11 cellular contexts compared by ENCODE assay signal in the genomic region with DNA sequence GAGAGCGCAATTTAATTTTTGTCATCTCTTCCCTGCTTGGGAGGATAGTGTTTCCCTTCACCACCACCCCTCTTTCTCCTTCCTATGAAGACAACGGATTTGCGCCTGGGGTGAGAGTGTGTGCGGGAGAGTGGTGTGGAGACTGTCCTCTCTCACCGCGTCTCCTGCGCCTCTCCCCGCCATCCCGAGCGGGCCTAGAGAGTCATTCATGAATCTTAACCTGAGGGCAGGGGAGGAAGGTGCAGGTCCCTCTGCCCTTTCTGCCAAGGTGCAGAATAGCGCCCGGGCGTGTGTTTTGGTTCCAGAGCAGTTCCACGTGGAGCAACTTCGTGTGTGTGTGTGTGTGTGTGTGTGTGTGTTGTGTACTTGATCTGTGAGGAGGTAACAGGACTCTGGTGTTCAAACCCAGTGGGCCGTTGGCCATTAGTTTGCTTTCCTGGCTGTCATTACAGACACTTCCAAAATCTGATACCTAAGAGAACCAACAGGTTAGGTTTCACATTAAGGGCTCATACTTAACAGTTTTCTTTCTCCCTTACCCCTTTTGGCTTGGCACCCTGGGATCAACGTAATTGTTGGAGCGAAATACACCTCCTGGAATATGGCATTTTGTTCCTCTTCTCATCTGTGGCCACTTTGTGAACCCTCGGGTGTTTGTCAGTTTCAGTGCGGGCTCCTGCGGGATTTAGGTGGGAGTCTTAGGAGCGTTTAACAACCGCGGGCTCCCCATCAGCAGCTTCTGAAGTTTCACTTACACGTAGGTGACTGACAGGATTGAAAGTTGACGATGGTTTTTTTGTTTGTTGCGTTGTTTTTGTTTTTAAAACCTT. TPM values are rescaled to one million over a fixed set of nuclear protein-coding genes. Genes with fewer than 3 reads are reported as not detected.
DNase-seq lines count a peak whose midpoint lies in the region; ATAC-seq and TF ChIP-seq lines count a peak whose summit lies in the region.
"Had no signal": no experiment of that assay in that cellular context is flagged by ENCODE, and none has a peak within 500 bp of the region (broad histone marks: within the 10 kb centered on the region; RNA-seq: fewer than 3 reads in every experiment).

No MANE protein-coding gene starts in this region.

- H3K9me3 Mint-ChIP-seq in CD4-positive, alpha-beta memory T cell, result peaks cover 0 to 4% (median 0%) of the 10 kb centered on the region in 8 donors
- H3K9me3 Mint-ChIP-seq in CD8-positive, alpha-beta memory T cell, result no peaks in the 10 kb centered on the region
- H3K9me3 Mint-ChIP-seq: activated naive CD4-positive, alpha-beta T cell treated with anti-CD3 and anti-CD28 coated beads for 36 hours; CD4-positive, alpha-beta T cell had no signal

- no peaks in the 10 kb centered on the region for H3K36me3 ChIP-seq in mesendoderm (ENCODE audit: control insufficient read depth, insufficient read depth, low read length)
- H3K36me3 ChIP-seq in CD4-positive, alpha-beta memory T cell (ENCODE audit: insufficient read depth, low read length), result no peaks in the 10 kb centered on the region
- no peaks in the 10 kb centered on the region for H3K36me3 ChIP-seq in CD8-positive, alpha-beta memory T cell (ENCODE audit: insufficient read depth, low read length)

- no peaks in the 10 kb centered on the region for H3K79me1 ChIP-seq in mesendoderm (ENCODE audit: low read length)

- no peak overlapping the region for H3K4ac ChIP-seq in mesendoderm (ENCODE audit: low read depth, low read length)

- no peaks in the 10 kb centered on the region for H3K4me1 ChIP-seq in mesendoderm (ENCODE audit: control insufficient read depth, low read depth, low read length)
- H3K4me1 ChIP-seq in CD4-positive, alpha-beta memory T cell (ENCODE audit: insufficient read depth, low read length), result no peaks in the 10 kb centered on the region
- H3K4me1 ChIP-seq in CD8-positive, alpha-beta memory T cell (ENCODE audit: insufficient read depth, low read length), result no peaks in the 10 kb centered on the region

- WGBS in mesendoderm (ENCODE audit: extremely low coverage, insufficient coverage, low lambda C conversion rate), result no CpG with 5 or more reads among the region's 27 CpGs

- peak; percentile 39 for DNase-seq in Right ventricle myocardium inferior (ENCODE audit: missing footprints)
- DNase-seq in cardiac septum (ENCODE audit: low spot score), result no peak
- DNase-seq in choroid plexus epithelial cell (ENCODE audit: low read depth), result no peak
- peak; percentile 41 for DNase-seq in mesendoderm
- DNase-seq in superior temporal gyrus (ENCODE audit: extremely low spot score), result no peak
- no peak for DNase-seq in cerebellar nuclear complex (lab: John Stamatoyannopoulos, UW)
- DNase-seq in CD4-positive, alpha-beta memory T cell, result no peak
- no peak for DNase-seq in CD8-positive, alpha-beta memory T cell
- DNase-seq: activated naive CD4-positive, alpha-beta T cell treated with anti-CD3 and anti-CD28 coated beads for 36 hours; CD4-positive, alpha-beta T cell; NCI-H524 treated with DMSO at 0.1 percent for 48 hours had no signal

- H3K4me3 ChIP-seq in choroid plexus epithelial cell (ENCODE audit: low read depth, low read length) (peak overlapping the region; percentile 54), mesendoderm (ENCODE audit: low read length) (no peak overlapping the region)
- H3K4me3 ChIP-seq in CD4-positive, alpha-beta memory T cell (ENCODE audit: low read length in 2 of 2), result no peak overlapping the region
- H3K4me3 ChIP-seq in CD8-positive, alpha-beta memory T cell (ENCODE audit: low read length), result no peak overlapping the region

- peaks cover 25 to 36% of the 10 kb centered on the region in 2 donors for H3K27me3 Mint-ChIP-seq in CD4-positive, alpha-beta memory T cell
- H3K27me3 Mint-ChIP-seq in CD8-positive, alpha-beta memory T cell, result peaks cover 36 to 52% of the 10 kb centered on the region in 2 donors

- no peak for ATAC-seq in Right ventricle myocardium inferior

- H3K9ac ChIP-seq in mesendoderm (ENCODE audit: low read length), result no peak overlapping the region

- H2BK5ac ChIP-seq in mesendoderm (ENCODE audit: low read length), result no peak overlapping the region

- H2BK15ac ChIP-seq in mesendoderm (replicated peaks; ENCODE audit: low read depth), result no peak overlapping the region

- H2BK120ac ChIP-seq in mesendoderm (ENCODE audit: low read depth, low read length), result no peak overlapping the region

- no peak overlapping the region for H3K27ac ChIP-seq in mesendoderm (ENCODE audit: low read depth, low read length)
- no peak overlapping the region for H3K27ac ChIP-seq in CD4-positive, alpha-beta memory T cell (ENCODE audit: low read depth, low read length)
- no peak overlapping the region for H3K27ac ChIP-seq in CD8-positive, alpha-beta memory T cell (ENCODE audit: low read depth, low read length)

- H4K8ac ChIP-seq in mesendoderm (ENCODE audit: low read depth, low read length), result no peak overlapping the region

- H2AK5ac ChIP-seq in mesendoderm (ENCODE audit: low read length), result no peak overlapping the region

- no peaks in the 10 kb centered on the region for H3K36me3 Mint-ChIP-seq in CD4-positive, alpha-beta memory T cell
- H3K36me3 Mint-ChIP-seq in CD8-positive, alpha-beta memory T cell, result no peaks in the 10 kb centered on the region

- POLR2A ChIA-PET in CD4-positive, alpha-beta memory T cell (lab: Charles Lee; ENCODE audit: partially characterized antibody), result no interaction called here
- POLR2A ChIA-PET in CD8-positive, alpha-beta memory T cell (lab: Charles Lee), result no interaction called here

- H3K18ac ChIP-seq in mesendoderm (ENCODE audit: low read length), result no peak overlapping the region

- CTCF ChIA-PET in CD4-positive, alpha-beta memory T cell (lab: Charles Lee; ENCODE audit: partially characterized antibody), result no interaction called here
- CTCF ChIA-PET in CD8-positive, alpha-beta memory T cell (lab: Charles Lee), result no interaction called here

- H4K5ac ChIP-seq in mesendoderm (ENCODE audit: low read length), result no peak overlapping the region

- H3K27ac Mint-ChIP-seq in CD4-positive, alpha-beta memory T cell, result peak overlapping the region in 1 of 7 donors; percentile 73
- H3K27ac Mint-ChIP-seq in CD8-positive, alpha-beta memory T cell, result no peak overlapping the region
- H3K27ac Mint-ChIP-seq: activated naive CD4-positive, alpha-beta T cell treated with anti-CD3 and anti-CD28 coated beads for 36 hours; CD4-positive, alpha-beta T cell had no signal

- H3K56ac ChIP-seq in mesendoderm (ENCODE audit: low read length), result no peak overlapping the region

- H3K9me3 ChIP-seq in CD4-positive, alpha-beta memory T cell (ENCODE audit: control insufficient read depth in 1 of 2, low read length in 2 of 2), result no peaks in the 10 kb centered on the region
- no peaks in the 10 kb centered on the region for H3K9me3 ChIP-seq in CD8-positive, alpha-beta memory T cell (ENCODE audit: low read length)

- H3K79me2 ChIP-seq in mesendoderm (ENCODE audit: control insufficient read depth, insufficient read depth, low read length), result no peaks in the 10 kb centered on the region

- TF ChIP-seq CTCF in choroid plexus epithelial cell (conservative IDR thresholded peaks at IDR 0.05; ENCODE audit: low read depth, low read length), result no peak

- peaks cover 26% of the 10 kb centered on the region for H3K27me3 ChIP-seq in mesendoderm (ENCODE audit: insufficient read depth, low read length, poor library complexity)
- H3K27me3 ChIP-seq in CD4-positive, alpha-beta memory T cell (ENCODE audit: insufficient read depth, low read length), result peaks cover 12% of the 10 kb centered on the region
- H3K27me3 ChIP-seq in CD8-positive, alpha-beta memory T cell (ENCODE audit: insufficient read depth, low read length, poor library complexity, severe bottlenecking), result no peaks in the 10 kb centered on the region

- no peak overlapping the region for H3K23ac ChIP-seq in mesendoderm (ENCODE audit: low read length)

- peaks cover 4 to 22% (median 10%) of the 10 kb centered on the region in 4 donors for H3K4me1 Mint-ChIP-seq in CD4-positive, alpha-beta memory T cell
- peaks cover 2 to 21% (median 7%) of the 10 kb centered on the region in 3 donors for H3K4me1 Mint-ChIP-seq in CD8-positive, alpha-beta memory T cell

- H3K4me3 Mint-ChIP-seq in CD4-positive, alpha-beta memory T cell, result peak overlapping the region in 3 of 8 donors; percentile 20 to 56 (median 54)
- peak overlapping the region in 3 of 7 donors; percentile 5 to 40 (median 29) for H3K4me3 Mint-ChIP-seq in CD8-positive, alpha-beta memory T cell
- H3K4me3 Mint-ChIP-seq: activated naive CD4-positive, alpha-beta T cell treated with anti-CD3 and anti-CD28 coated beads for 36 hours; CD4-positive, alpha-beta T cell had no signal

- intact Hi-C loops in Right ventricle myocardium inferior (cut with DNase I), result loop anchor here (2.0 to 10.0 kb wide), 6 partner anchors 56 to 309 kb away; no protein-coding TSS in a partner anchor
- intact Hi-C loops in cardiac septum (cut with DNase I), result loop anchor here (5.0 to 10.0 kb wide), 6 partner anchors 56 to 278 kb away; no protein-coding TSS in a partner anchor
- intact Hi-C loops in CD4-positive, alpha-beta memory T cell (cut with micrococcal nuclease), result no loop called here

- H3K4me2 ChIP-seq in mesendoderm (ENCODE audit: low read length), result peak overlapping the region; percentile 81

RNA-seq across cellular contexts. Expression of a gene that starts 1.8 kb away (rescaled TPM):
- total RNA-seq in Right ventricle myocardium inferior (19.5 TPM), cardiac septum (24.2 TPM)
- polyA plus RNA-seq in mesendoderm (2013, experiment 1 of 2), result 0.04 TPM
- polyA plus RNA-seq in mesendoderm (2013, experiment 2 of 2), result 0.01 TPM
- total RNA-seq in CD4-positive, alpha-beta memory T cell, result not detected
- polyA plus RNA-seq in CD4-positive, alpha-beta memory T cell, result not detected
- total RNA-seq in CD8-positive, alpha-beta memory T cell, result not detected
- not detected for polyA plus RNA-seq in CD8-positive, alpha-beta memory T cell
- total RNA-seq: activated naive CD4-positive, alpha-beta T cell treated with anti-CD3 and anti-CD28 coated beads for 36 hours; CD4-positive, alpha-beta T cell had no signal

Comparison
In these comparisons a context has a peak if more than half of its experiments do, and no peak if none do; other contexts are left out.
1. DNase-seq: peak in Right ventricle myocardium inferior (single experiment) and mesendoderm (single experiment); none in cardiac septum (single experiment), choroid plexus epithelial cell (single experiment), superior temporal gyrus (single experiment), cerebellar nuclear complex (0 of 2), CD4-positive, alpha-beta memory T cell (0 of 5) and CD8-positive, alpha-beta memory T cell (0 of 5).
2. RNA of a gene that starts 1.8 kb away (total RNA-seq): 24.2 TPM in cardiac septum (single experiment) and 19.5 TPM in Right ventricle myocardium inferior (single experiment); not detected in CD4-positive, alpha-beta memory T cell and not detected in CD8-positive, alpha-beta memory T cell; every median in the first group is over 10 times any median in the second.